Comparison of ENCODE assay signal across 2 cellular contexts in genomic region chr9:136474021-136474640, GRCh38.
TF ChIP-seq lines count a peak whose summit lies in the region.

No MANE protein-coding gene starts in this region.

TF ChIP-seq in HepG2, 621 proteins besides CTCF, POLR2A, EP300 and RAD21:
- TF ChIP-seq RBFOX2 (IDR thresholded peaks at IDR 0.05; ENCODE audit: low read depth, low read length): peak; percentile 47; the same call in 1 of the 2 replicates
- TF ChIP-seq TBX2 (CRISPR knock-in tag; IDR thresholded peaks at IDR 0.05; ENCODE audit: borderline replicate concordance): no peak
- no peak for TF ChIP-seq TFE3 (CRISPR knock-in tag; IDR thresholded peaks at IDR 0.05)
- no peak for TF ChIP-seq ATAD3A (CRISPR knock-in tag; IDR thresholded peaks at IDR 0.05)
- no peak for TF ChIP-seq CEBPB (IDR thresholded peaks at IDR 0.05; ENCODE audit: borderline replicate concordance, low read depth, low read length)
- TF ChIP-seq ZKSCAN5 (CRISPR knock-in tag; IDR thresholded peaks at IDR 0.05): no peak
- no peak for TF ChIP-seq JDP2 (CRISPR knock-in tag; IDR thresholded peaks at IDR 0.05; ENCODE audit: borderline replicate concordance)
- no peak for TF ChIP-seq ERF (CRISPR knock-in tag; IDR thresholded peaks at IDR 0.05)
- peak; percentile 73 for TF ChIP-seq ZC3H13 (CRISPR knock-in tag; IDR thresholded peaks at IDR 0.05)
- TF ChIP-seq ZMYM3 (CRISPR knock-in tag; IDR thresholded peaks at IDR 0.05): no peak
- no peak for TF ChIP-seq ZBTB14 (CRISPR knock-in tag; IDR thresholded peaks at IDR 0.05)
- no peak for TF ChIP-seq E2F1 (CRISPR knock-in tag; IDR thresholded peaks at IDR 0.05)
- TF ChIP-seq ZNF747 (CRISPR knock-in tag; IDR thresholded peaks at IDR 0.05; ENCODE audit: borderline replicate concordance): no peak
- TF ChIP-seq ZSCAN31 (CRISPR knock-in tag; IDR thresholded peaks at IDR 0.05; ENCODE audit: low read depth): no peak
- peak; percentile 82 for TF ChIP-seq AGO2 (optimal IDR thresholded peaks at IDR 0.05; ENCODE audit: low read depth, low read length)
- no peak for TF ChIP-seq FOXA3 (CRISPR knock-in tag; IDR thresholded peaks at IDR 0.05)

TF ChIP-seq in H1, 55 proteins besides CTCF, POLR2A, EP300 and RAD21:
- TF ChIP-seq CREB1 (IDR thresholded peaks at IDR 0.05) (no peak), POLR2AphosphoS5 (IDR thresholded peaks at IDR 0.05; ENCODE audit: low read depth, low read length) (peak; percentile 32; the same call in 1 of the 2 replicates)
TF ChIP-seq in H1: peak in this region for 1.
